ENCODE assay signal across 1 cellular context in genomic region chr20:5528719-5529256, GRCh38.
A peak's percentile ranks its signal among the peaks of the same experiment; 100 is the strongest.
TF ChIP-seq lines count a peak whose summit lies in the region.

No MANE protein-coding gene starts in this region.

TF ChIP-seq in HEK293, 187 proteins besides CTCF, POLR2A, EP300 and RAD21 (continued from another document):
- no peak for TF ChIP-seq ZNF580 (tag by site-specific recombination; IDR thresholded peaks at IDR 0.05)
- TF ChIP-seq BCL6B (tag by site-specific recombination; IDR thresholded peaks at IDR 0.05) = peak; percentile 92
